ENCODE assay signal across 22 cellular contexts in genomic region chr1:174884001-174884400, GRCh38.
DNase-seq lines count a peak whose midpoint lies in the region; ATAC-seq and TF ChIP-seq lines count a peak whose summit lies in the region.
"Had no signal": no experiment of that assay in that cellular context is flagged by ENCODE, and none has a peak within 500 bp of the region (broad histone marks: within the 10 kb centered on the region; RNA-seq: fewer than 3 reads in every experiment).

No MANE protein-coding gene starts in this region.

- no peaks in the 10 kb centered on the region for H3K27me3 ChIP-seq in right atrium auricular region
- H3K27me3 ChIP-seq in Panc1 (ENCODE audit: control insufficient read depth, insufficient read depth, low read length) = no peaks in the 10 kb centered on the region
- no peaks in the 10 kb centered on the region for H3K27me3 ChIP-seq in naive thymus-derived CD4-positive, alpha-beta T cell (ENCODE audit: control insufficient read depth in 2 of 2, insufficient read depth in 2 of 2, low read length in 2 of 2)

- H3K36me3 ChIP-seq in right atrium auricular region = no peaks in the 10 kb centered on the region
- H3K36me3 ChIP-seq in Panc1 (ENCODE audit: control insufficient read depth, insufficient read depth, low read length) = no peaks in the 10 kb centered on the region
- no peaks in the 10 kb centered on the region for H3K36me3 ChIP-seq in naive thymus-derived CD4-positive, alpha-beta T cell (ENCODE audit: control insufficient read depth in 2 of 3, insufficient read depth in 3 of 3, low read length in 3 of 3)

- in situ Hi-C loops in Panc1 (cut with HindIII; ENCODE audit: low pct_unique_long_range_greater_than_20kb, low sequenced_read_pairs) = no loop called here

- DNase-seq in Right ventricle myocardium superior (no peak), right atrium auricular region (ENCODE audit: low spot score) (no peak), Panc1 (ENCODE audit: low read depth, low spot score) (no peak), left cardiac atrium (no peak), posterior cingulate gyrus (no peak)
- DNase-seq in naive thymus-derived CD4-positive, alpha-beta T cell = no peak
- DNase-seq: activated CD4-positive, CD25-positive, alpha-beta regulatory T cell; activated effector memory CD4-positive, alpha-beta T cell treated with anti-CD3 and anti-CD28 coated beads, Interleukin-2, amount 50 U/mL, for 16 hours; activated T-cell treated with anti-CD3 and anti-CD28 coated beads, Interleukin-2, amount 50 U/mL, for 24 hours; C1 segment of cervical spinal cord; GF-D8; KG1; NCI-H1417 treated with DMSO at 0.1 percent for 48 hours; stimulated activated naive B cell treated with anti-CD40 and anti-IgM and Interleukin-4, amounts not matched to agents 10 μg/mL and 1 μg/mL and 100 μg/mL, for 72 hours; trophoblast cell had no signal

- peaks cover 14% of the 10 kb centered on the region for H3K4me1 Mint-ChIP-seq in stimulated activated memory B cell treated with anti-CD40 and anti-IgM and Interleukin-4, amounts not matched to agents 10 μg/mL and 1 μg/mL and 100 μg/mL, for 72 hours
- peaks cover 0 to 9% (median 4%) of the 10 kb centered on the region in 7 donors for H3K4me1 Mint-ChIP-seq in naive thymus-derived CD4-positive, alpha-beta T cell

- H3K36me3 Mint-ChIP-seq in stimulated activated memory B cell treated with anti-CD40 and anti-IgM and Interleukin-4, amounts not matched to agents 10 μg/mL and 1 μg/mL and 100 μg/mL, for 72 hours = peaks cover 9% of the 10 kb centered on the region
- peaks cover 0 to 8% (median 4%) of the 10 kb centered on the region in 5 donors for H3K36me3 Mint-ChIP-seq in naive thymus-derived CD4-positive, alpha-beta T cell

- no peak overlapping the region for H3K4me3 Mint-ChIP-seq in stimulated activated memory B cell treated with anti-CD40 and anti-IgM and Interleukin-4, amounts not matched to agents 10 μg/mL and 1 μg/mL and 100 μg/mL, for 72 hours
- no peak overlapping the region for H3K4me3 Mint-ChIP-seq in naive thymus-derived CD4-positive, alpha-beta T cell
- H3K4me3 Mint-ChIP-seq: activated naive CD8-positive, alpha-beta T cell; activated T-cell treated with anti-CD3 and anti-CD28 coated beads, Interleukin-2, amount 50 U/mL, for 24 hours; immature natural killer cell; naive thymus-derived CD8-positive, alpha-beta T cell; stimulated activated naive B cell treated with anti-CD40 and anti-IgM and Interleukin-4, amounts not matched to agents 10 μg/mL and 1 μg/mL and 100 μg/mL, for 72 hours had no signal

- no peaks in the 10 kb centered on the region for H3K27me3 Mint-ChIP-seq in stimulated activated memory B cell treated with anti-CD40 and anti-IgM and Interleukin-4, amounts not matched to agents 10 μg/mL and 1 μg/mL and 100 μg/mL, for 72 hours
- no peaks in the 10 kb centered on the region for H3K27me3 Mint-ChIP-seq in naive thymus-derived CD4-positive, alpha-beta T cell
- H3K27me3 Mint-ChIP-seq: activated naive CD8-positive, alpha-beta T cell; activated T-cell treated with anti-CD3 and anti-CD28 coated beads, Interleukin-2, amount 50 U/mL, for 24 hours; naive thymus-derived CD8-positive, alpha-beta T cell; stimulated activated naive B cell treated with anti-CD40 and anti-IgM and Interleukin-4, amounts not matched to agents 10 μg/mL and 1 μg/mL and 100 μg/mL, for 72 hours had no signal

- no peaks in the 10 kb centered on the region for H3K9me3 ChIP-seq in right atrium auricular region
- no peaks in the 10 kb centered on the region for H3K9me3 ChIP-seq in Panc1 (ENCODE audit: control insufficient read depth, insufficient read depth, low read depth, low read length)
- no peaks in the 10 kb centered on the region for H3K9me3 ChIP-seq in naive thymus-derived CD4-positive, alpha-beta T cell (ENCODE audit: control insufficient read depth in 2 of 3, low read length in 3 of 3)

- H3K4me3 ChIP-seq in right atrium auricular region (no peak overlapping the region), Panc1 (ENCODE audit: low read depth in 2 of 2, low read length in 2 of 2) (no peak overlapping the region)
- H3K4me3 ChIP-seq in naive thymus-derived CD4-positive, alpha-beta T cell (ENCODE audit: low read length) = no peak overlapping the region
- H3K4me3 ChIP-seq: skin epidermis had no signal

- H3K9me3 Mint-ChIP-seq in stimulated activated memory B cell treated with anti-CD40 and anti-IgM and Interleukin-4, amounts not matched to agents 10 μg/mL and 1 μg/mL and 100 μg/mL, for 72 hours = no peaks in the 10 kb centered on the region
- no peaks in the 10 kb centered on the region for H3K9me3 Mint-ChIP-seq in naive thymus-derived CD4-positive, alpha-beta T cell
- H3K9me3 Mint-ChIP-seq: activated T-cell treated with anti-CD3 and anti-CD28 coated beads, Interleukin-2, amount 50 U/mL, for 24 hours; immature natural killer cell; naive thymus-derived CD8-positive, alpha-beta T cell; stimulated activated naive B cell treated with anti-CD40 and anti-IgM and Interleukin-4, amounts not matched to agents 10 μg/mL and 1 μg/mL and 100 μg/mL, for 72 hours had no signal

- ATAC-seq in Right ventricle myocardium superior (ENCODE audit: poor library complexity) (peak; percentile 70), Panc1 (no peak), left cardiac atrium (peak; percentile 8 to 49), GM18907 (IDR thresholded peaks at IDR 0.05; ENCODE audit: unreplicated experiment) (no peak)
- ATAC-seq in stimulated activated memory B cell treated with anti-CD40 and anti-IgM and Interleukin-4, amounts not matched to agents 10 μg/mL and 1 μg/mL and 100 μg/mL, for 72 hours = no peak
- ATAC-seq in naive thymus-derived CD4-positive, alpha-beta T cell = no peak
- ATAC-seq: stimulated activated naive B cell treated with anti-CD40 and anti-IgM and Interleukin-4, amounts not matched to agents 10 μg/mL and 1 μg/mL and 100 μg/mL, for 72 hours had no signal

- intact Hi-C loops in Right ventricle myocardium superior (cut with DNase I) = no loop called here
- intact Hi-C loops in Panc1 (cut with micrococcal nuclease; ENCODE audit: unreplicated experiment) = no loop called here
- intact Hi-C loops in left cardiac atrium (cut with DNase I) = no loop called here
- intact Hi-C loops in naive thymus-derived CD4-positive, alpha-beta T cell (cut with micrococcal nuclease) = loop anchor here (5.0 to 10.0 kb wide), 2 partner anchors 83 to 109 kb away; no protein-coding TSS in a partner anchor
- intact Hi-C loops in posterior cingulate gyrus (cut with DNase I) = no loop called here

- CTCF ChIA-PET in Panc1 (lab: Charles Lee) = no interaction called here
- CTCF ChIA-PET in naive thymus-derived CD4-positive, alpha-beta T cell (lab: Charles Lee) = interaction anchor here (0.6 to 2.5 kb wide), 9 partner anchors 8 to 124 kb away, joined by 3 to 12 read pairs (median 4); partner anchors contain the start of gene CACYBP

- BruUV-seq in Panc1 (replicated peaks; lab: Mats Ljungman, UMichigan) = TSS peak; percentile 21

- POLR2A ChIA-PET in Panc1 (lab: Charles Lee) = no interaction called here
- POLR2A ChIA-PET in naive thymus-derived CD4-positive, alpha-beta T cell (lab: Charles Lee) = interaction anchor here (1.0 to 2.2 kb wide), 6 partner anchors 81 to 115 kb away, joined by 3 to 13 read pairs (median 4); partner anchors contain the start of gene CACYBP

- H3K27ac ChIP-seq in right atrium auricular region (no peak overlapping the region), Panc1 (ENCODE audit: low read length) (no peak overlapping the region)
- H3K27ac ChIP-seq in naive thymus-derived CD4-positive, alpha-beta T cell (ENCODE audit: low read depth, low read length) = no peak overlapping the region
- H3K27ac ChIP-seq: HL-60, skin epidermis had no signal

- TF ChIP-seq CTCF in right atrium auricular region (IDR thresholded peaks at IDR 0.05) (no peak), Panc1 (IDR thresholded peaks at IDR 0.05) (no peak)

- H3K4me1 ChIP-seq in right atrium auricular region (peaks cover 0 to 11% of the 10 kb centered on the region in 2 donors), Panc1 (ENCODE audit: control insufficient read depth, insufficient read depth, low read length) (no peaks in the 10 kb centered on the region)
- H3K4me1 ChIP-seq in naive thymus-derived CD4-positive, alpha-beta T cell (ENCODE audit: control insufficient read depth in 2 of 2, insufficient read depth in 2 of 2, low read length in 2 of 2) = no peaks in the 10 kb centered on the region

- peak overlapping the region; percentile 6 for H3K27ac Mint-ChIP-seq in stimulated activated memory B cell treated with anti-CD40 and anti-IgM and Interleukin-4, amounts not matched to agents 10 μg/mL and 1 μg/mL and 100 μg/mL, for 72 hours
- H3K27ac Mint-ChIP-seq in naive thymus-derived CD4-positive, alpha-beta T cell = peak overlapping the region in 1 of 9 donors; percentile 46
- H3K27ac Mint-ChIP-seq: activated naive CD8-positive, alpha-beta T cell; activated T-cell treated with anti-CD3 and anti-CD28 coated beads, Interleukin-2, amount 50 U/mL, for 24 hours; stimulated activated naive B cell treated with anti-CD40 and anti-IgM and Interleukin-4, amounts not matched to agents 10 μg/mL and 1 μg/mL and 100 μg/mL, for 72 hours had no signal

Comparison
In these comparisons a context has a peak if more than half of its experiments do, and no peak if none do; other contexts are left out.
1. ATAC-seq: peak in Right ventricle myocardium superior (single experiment) and left cardiac atrium (2 of 2); none in Panc1 (single experiment), stimulated activated memory B cell treated with anti-CD40 and anti-IgM and Interleukin-4, amounts not matched to agents 10 μg/mL and 1 μg/mL and 100 μg/mL, for 72 hours (single experiment), naive thymus-derived CD4-positive, alpha-beta T cell (single experiment) and GM18907 (single experiment).
2. intact Hi-C loops: an anchor here in naive thymus-derived CD4-positive, alpha-beta T cell (5.0 to 10.0 kb wide); none called in Right ventricle myocardium superior, Panc1, left cardiac atrium and posterior cingulate gyrus.